ENCODE assay signal across 34 cellular contexts in genomic region chr4:1655676-1656075, GRCh38.
"Had no signal": no experiment of that assay in that cellular context is flagged by ENCODE, and none has a peak within 500 bp of the region (broad histone marks: within the 10 kb centered on the region; RNA-seq: fewer than 3 reads in every experiment).

No MANE protein-coding gene starts in this region.

- H3K27ac ChIP-seq: adrenal gland, body of pancreas, breast epithelium, cardiac muscle cell, colonic mucosa, epithelial cell of prostate, esophagus squamous epithelium, gastroesophageal sphincter, heart right ventricle had no signal

- H3K27me3 ChIP-seq: adrenal gland, body of pancreas, breast epithelium, cardiac muscle cell, colonic mucosa, esophagus squamous epithelium, gastroesophageal sphincter, heart right ventricle had no signal

- H3K4me3 Mint-ChIP-seq: activated CD4-positive, alpha-beta memory T cell treated with anti-CD3 and anti-CD28 coated beads for 36 hours; activated CD4-positive, alpha-beta T cell treated with anti-CD3 and anti-CD28 coated beads for 36 hours; activated CD4-positive, alpha-beta T cell treated with anti-CD3 and anti-CD28 coated beads, Interleukin-2, amount 10 ng/mL, durations not matched to agents 24 days and 14 days; activated CD8-positive, alpha-beta memory T cell treated with anti-CD3 and anti-CD28 coated beads, Interleukin-2, amount 10 ng/mL, durations not matched to agents 7 days and 5 days; activated CD8-positive, alpha-beta T cell treated with anti-CD3 and anti-CD28 coated beads, Interleukin-2, amount 10 ng/mL, durations not matched to agents 7 days and 5 days; activated naive CD4-positive, alpha-beta T cell treated with anti-CD3 and anti-CD28 coated beads for 36 hours; activated naive CD4-positive, alpha-beta T cell treated with anti-CD3 and anti-CD28 coated beads, Interleukin-2, amount 50 U/mL, for 24 hours; activated naive CD8-positive, alpha-beta T cell treated with anti-CD3 and anti-CD28 coated beads for 36 hours; activated naive CD8-positive, alpha-beta T cell treated with anti-CD3 and anti-CD28 coated beads, Interleukin-2, amount 50 U/mL, for 24 hours; activated T-helper 1 cell treated with anti-CD3 and anti-CD28 coated beads, Interleukin-12 subunit alpha, Interleukin-12 subunit beta, Interleukin-2, Interleukin-4 antibody, amounts not matched to agents 30 ng/mL and 10 ng/mL and 1 ng/mL, durations not matched to agents 14 hours and 24 hours and 36 hours had no signal

- DNase-seq: activated CD4-positive, alpha-beta memory T cell treated with anti-CD3 and anti-CD28 coated beads for 36 hours; activated CD4-positive, alpha-beta T cell treated with anti-CD3 and anti-CD28 coated beads for 36 hours; activated CD4-positive, alpha-beta T cell treated with anti-CD3 and anti-CD28 coated beads, Interleukin-2, amount 10 ng/mL, durations not matched to agents 24 days and 14 days; activated CD4-positive, CD25-positive, alpha-beta regulatory T cell; activated CD4-positive, CD25-positive, alpha-beta regulatory T cell treated with anti-CD3 and anti-CD28 coated beads, Interleukin-2, amount 50 U/mL, for 72 hours; activated CD8-positive, alpha-beta memory T cell treated with anti-CD3 and anti-CD28 coated beads, Interleukin-2, amount 10 ng/mL, durations not matched to agents 7 days and 5 days; activated CD8-positive, alpha-beta memory T cell treated with anti-CD3 and anti-CD28 coated beads, Interleukin-2, amount 50 U/mL, for 4 hours; activated CD8-positive, alpha-beta T cell treated with anti-CD3 and anti-CD28 coated beads, Interleukin-2, amount 10 ng/mL, durations not matched to agents 7 days and 5 days; activated effector memory CD4-positive, alpha-beta T cell treated with anti-CD3 and anti-CD28 coated beads, Interleukin-2, amount 50 U/mL, for 16 hours; activated naive CD4-positive, alpha-beta T cell treated with anti-CD3 and anti-CD28 coated beads for 36 hours; activated naive CD8-positive, alpha-beta T cell treated with anti-CD3 and anti-CD28 coated beads for 36 hours; activated naive CD8-positive, alpha-beta T cell treated with anti-CD3 and anti-CD28 coated beads, Interleukin-2, amount 50 U/mL, for 24 hours; activated T-cell treated with anti-CD3 and anti-CD28 coated beads, Interleukin-2, amount 50 U/mL, for 1 hour; activated T-cell treated with anti-CD3 and anti-CD28 coated beads, Interleukin-2, amount 50 U/mL, for 48 hours; adrenal gland; amygdala; aorta; body of pancreas; central memory CD4-positive, alpha-beta T cell; cerebellar nuclear complex; colonic mucosa; effector memory CD4-positive, alpha-beta T cell; esophagus squamous epithelium; foreskin melanocyte; heart right ventricle; T-helper 1 cell; T-helper 2 cell had no signal

- H3K9me3 Mint-ChIP-seq: activated CD4-positive, alpha-beta memory T cell treated with anti-CD3 and anti-CD28 coated beads for 36 hours; activated CD4-positive, alpha-beta T cell treated with anti-CD3 and anti-CD28 coated beads, Interleukin-2, amount 10 ng/mL, durations not matched to agents 24 days and 14 days; activated naive CD4-positive, alpha-beta T cell treated with anti-CD3 and anti-CD28 coated beads for 36 hours; activated naive CD4-positive, alpha-beta T cell treated with anti-CD3 and anti-CD28 coated beads, Interleukin-2, amount 50 U/mL, for 24 hours; activated naive CD8-positive, alpha-beta T cell treated with anti-CD3 and anti-CD28 coated beads for 36 hours; activated naive CD8-positive, alpha-beta T cell treated with anti-CD3 and anti-CD28 coated beads, Interleukin-2, amount 50 U/mL, for 24 hours; activated T-helper 1 cell treated with anti-CD3 and anti-CD28 coated beads, Interleukin-12 subunit alpha, Interleukin-12 subunit beta, Interleukin-2, Interleukin-4 antibody, amounts not matched to agents 30 ng/mL and 10 ng/mL and 1 ng/mL, durations not matched to agents 14 hours and 24 hours and 36 hours; activated T-helper 2 cell treated with anti-CD3 and anti-CD28 coated beads, Interferon-gamma antibody, Interleukin-2, Interleukin-4, amounts not matched to agents 10 μg/mL and 5 μg/mL and 100 μg/mL, durations not matched to agents 14 hours and 24 hours and 36 hours had no signal

- H3K4me3 ChIP-seq: adrenal gland, body of pancreas, breast epithelium, cardiac muscle cell, colonic mucosa, esophagus squamous epithelium, gastroesophageal sphincter, heart right ventricle had no signal

- ATAC-seq: activated CD4-positive, alpha-beta T cell treated with anti-CD3 and anti-CD28 coated beads for 36 hours; activated CD8-positive, alpha-beta memory T cell treated with anti-CD3 and anti-CD28 coated beads, Interleukin-2, amount 10 ng/mL, durations not matched to agents 7 days and 5 days; activated CD8-positive, alpha-beta T cell treated with anti-CD3 and anti-CD28 coated beads, Interleukin-2, amount 10 ng/mL, durations not matched to agents 7 days and 5 days; activated naive CD8-positive, alpha-beta T cell treated with anti-CD3 and anti-CD28 coated beads, Interleukin-2, amount 50 U/mL, for 24 hours; body of pancreas; gastroesophageal sphincter; heart right ventricle had no signal

- H3K36me3 Mint-ChIP-seq: activated CD4-positive, alpha-beta memory T cell treated with anti-CD3 and anti-CD28 coated beads for 36 hours; activated CD8-positive, alpha-beta memory T cell treated with anti-CD3 and anti-CD28 coated beads, Interleukin-2, amount 10 ng/mL, durations not matched to agents 7 days and 5 days; activated naive CD4-positive, alpha-beta T cell treated with anti-CD3 and anti-CD28 coated beads, Interleukin-2, amount 50 U/mL, for 24 hours; activated naive CD8-positive, alpha-beta T cell treated with anti-CD3 and anti-CD28 coated beads for 36 hours had no signal

- H3K27ac Mint-ChIP-seq: activated CD4-positive, alpha-beta memory T cell treated with anti-CD3 and anti-CD28 coated beads for 36 hours; activated CD4-positive, alpha-beta T cell treated with anti-CD3 and anti-CD28 coated beads for 36 hours; activated CD4-positive, alpha-beta T cell treated with anti-CD3 and anti-CD28 coated beads, Interleukin-2, amount 10 ng/mL, durations not matched to agents 24 days and 14 days; activated CD8-positive, alpha-beta memory T cell treated with anti-CD3 and anti-CD28 coated beads, Interleukin-2, amount 10 ng/mL, durations not matched to agents 7 days and 5 days; activated CD8-positive, alpha-beta T cell treated with anti-CD3 and anti-CD28 coated beads, Interleukin-2, amount 10 ng/mL, durations not matched to agents 7 days and 5 days; activated naive CD4-positive, alpha-beta T cell treated with anti-CD3 and anti-CD28 coated beads for 36 hours; activated naive CD4-positive, alpha-beta T cell treated with anti-CD3 and anti-CD28 coated beads, Interleukin-2, amount 50 U/mL, for 24 hours; activated naive CD8-positive, alpha-beta T cell treated with anti-CD3 and anti-CD28 coated beads for 36 hours; activated naive CD8-positive, alpha-beta T cell treated with anti-CD3 and anti-CD28 coated beads, Interleukin-2, amount 50 U/mL, for 24 hours; activated T-helper 1 cell treated with anti-CD3 and anti-CD28 coated beads, Interleukin-12 subunit alpha, Interleukin-12 subunit beta, Interleukin-2, Interleukin-4 antibody, amounts not matched to agents 30 ng/mL and 10 ng/mL and 1 ng/mL, durations not matched to agents 14 hours and 24 hours and 36 hours; activated T-helper 2 cell treated with anti-CD3 and anti-CD28 coated beads, Interferon-gamma antibody, Interleukin-2, Interleukin-4, amounts not matched to agents 10 μg/mL and 5 μg/mL and 100 μg/mL, durations not matched to agents 14 hours and 24 hours and 36 hours had no signal

- H3K9me3 ChIP-seq: adrenal gland, body of pancreas, breast epithelium, colonic mucosa, esophagus squamous epithelium, gastroesophageal sphincter, heart right ventricle had no signal

- H3K36me3 ChIP-seq: adrenal gland, breast epithelium, cardiac muscle cell, colonic mucosa, heart right ventricle had no signal

- H3K27me3 Mint-ChIP-seq: activated CD4-positive, alpha-beta memory T cell treated with anti-CD3 and anti-CD28 coated beads for 36 hours; activated CD4-positive, alpha-beta T cell treated with anti-CD3 and anti-CD28 coated beads for 36 hours; activated CD4-positive, alpha-beta T cell treated with anti-CD3 and anti-CD28 coated beads, Interleukin-2, amount 10 ng/mL, durations not matched to agents 24 days and 14 days; activated CD8-positive, alpha-beta memory T cell treated with anti-CD3 and anti-CD28 coated beads, Interleukin-2, amount 10 ng/mL, durations not matched to agents 7 days and 5 days; activated naive CD4-positive, alpha-beta T cell treated with anti-CD3 and anti-CD28 coated beads, Interleukin-2, amount 50 U/mL, for 24 hours; activated naive CD8-positive, alpha-beta T cell treated with anti-CD3 and anti-CD28 coated beads for 36 hours; activated naive CD8-positive, alpha-beta T cell treated with anti-CD3 and anti-CD28 coated beads, Interleukin-2, amount 50 U/mL, for 24 hours had no signal

- H3K4me1 Mint-ChIP-seq: activated CD4-positive, alpha-beta T cell treated with anti-CD3 and anti-CD28 coated beads for 36 hours; activated CD4-positive, alpha-beta T cell treated with anti-CD3 and anti-CD28 coated beads, Interleukin-2, amount 10 ng/mL, durations not matched to agents 24 days and 14 days; activated CD8-positive, alpha-beta memory T cell treated with anti-CD3 and anti-CD28 coated beads, Interleukin-2, amount 10 ng/mL, durations not matched to agents 7 days and 5 days; activated naive CD4-positive, alpha-beta T cell treated with anti-CD3 and anti-CD28 coated beads, Interleukin-2, amount 50 U/mL, for 24 hours; activated naive CD8-positive, alpha-beta T cell treated with anti-CD3 and anti-CD28 coated beads for 36 hours; activated naive CD8-positive, alpha-beta T cell treated with anti-CD3 and anti-CD28 coated beads, Interleukin-2, amount 50 U/mL, for 24 hours had no signal

- H3K4me1 ChIP-seq: adrenal gland, body of pancreas, breast epithelium, colonic mucosa, esophagus squamous epithelium, gastroesophageal sphincter, heart right ventricle had no signal
